15 cellular contexts compared by ENCODE assay signal in genomic region chr2:113873867-113874266, GRCh38.
"Had no signal": no experiment of that assay in that cellular context is flagged by ENCODE, and none has a peak within 500 bp of the region (broad histone marks: within the 10 kb centered on the region; RNA-seq: fewer than 3 reads in every experiment).

No MANE protein-coding gene starts in this region.

- H3K36me3 Mint-ChIP-seq: stimulated activated effector memory CD8-positive, alpha-beta T cell treated with anti-CD3 and anti-CD28 coated beads, Interleukin-12 subunit alpha, Interleukin-12 subunit beta, amount 100 ng/mL, for 72 hours had no signal

- H3K27ac Mint-ChIP-seq: activated CD4-positive, alpha-beta memory T cell treated with anti-CD3 and anti-CD28 coated beads for 36 hours; activated naive CD8-positive, alpha-beta T cell treated with anti-CD3 and anti-CD28 coated beads, Interleukin-2, amount 10 ng/mL, durations not matched to agents 7 days and 5 days; stimulated activated effector memory CD8-positive, alpha-beta T cell treated with anti-CD3 and anti-CD28 coated beads, Interleukin-12 subunit alpha, Interleukin-12 subunit beta, amount 100 ng/mL, for 72 hours had no signal

- H3K9me3 Mint-ChIP-seq: activated CD4-positive, alpha-beta memory T cell treated with anti-CD3 and anti-CD28 coated beads for 36 hours; activated naive CD8-positive, alpha-beta T cell treated with anti-CD3 and anti-CD28 coated beads, Interleukin-2, amount 10 ng/mL, durations not matched to agents 7 days and 5 days; activated T-cell treated with anti-CD3 and anti-CD28 coated beads, Interleukin-2, amount 50 U/mL, for 4 hours; stimulated activated effector memory CD8-positive, alpha-beta T cell treated with anti-CD3 and anti-CD28 coated beads, Interleukin-12 subunit alpha, Interleukin-12 subunit beta, amount 100 ng/mL, for 72 hours had no signal

- H3K36me3 ChIP-seq: brain microvascular endothelial cell, thoracic aorta had no signal

- H3K4me3 Mint-ChIP-seq: activated CD4-positive, alpha-beta memory T cell treated with anti-CD3 and anti-CD28 coated beads for 36 hours; activated naive CD8-positive, alpha-beta T cell treated with anti-CD3 and anti-CD28 coated beads, Interleukin-2, amount 10 ng/mL, durations not matched to agents 7 days and 5 days; activated T-cell treated with anti-CD3 and anti-CD28 coated beads, Interleukin-2, amount 50 U/mL, for 4 hours; stimulated activated effector memory CD8-positive, alpha-beta T cell treated with anti-CD3 and anti-CD28 coated beads, Interleukin-12 subunit alpha, Interleukin-12 subunit beta, amount 100 ng/mL, for 72 hours had no signal

- FAIRE-seq: frontal cortex had no signal

- DNase-seq: activated CD4-positive, alpha-beta memory T cell treated with anti-CD3 and anti-CD28 coated beads for 36 hours; activated CD4-positive, alpha-beta T cell treated with anti-CD3 and anti-CD28 coated beads for 1 hour; activated gamma-delta T cell treated with Interleukin-2 at 50 U/mL for 16 hours; activated naive CD8-positive, alpha-beta T cell treated with anti-CD3 and anti-CD28 coated beads, Interleukin-2, amount 10 ng/mL, durations not matched to agents 7 days and 5 days; activated T-cell treated with anti-CD3 and anti-CD28 coated beads, Interleukin-2, amount 50 U/mL, for 4 hours; brain microvascular endothelial cell; cortex of kidney; effector memory CD4-positive, alpha-beta T cell; head of caudate nucleus; kidney glomerular epithelial cell; left ventricle myocardium superior; stimulated activated CD4-positive, alpha-beta T cell treated with anti-CD3 and anti-CD28 coated beads, Interleukin-12 subunit alpha, Interleukin-12 subunit beta, amount 100 ng/mL, for 4 hours had no signal

- H3K27me3 ChIP-seq: brain microvascular endothelial cell had no signal

- H3K4me3 ChIP-seq: thoracic aorta had no signal

- H3K27ac ChIP-seq: brain microvascular endothelial cell, thoracic aorta had no signal

- H3K27me3 Mint-ChIP-seq: activated CD4-positive, alpha-beta memory T cell treated with anti-CD3 and anti-CD28 coated beads for 36 hours; activated naive CD8-positive, alpha-beta T cell treated with anti-CD3 and anti-CD28 coated beads, Interleukin-2, amount 10 ng/mL, durations not matched to agents 7 days and 5 days had no signal

- H3K9me3 ChIP-seq: thoracic aorta had no signal
